Comparison of ENCODE assay signal across 13 cellular contexts in genomic region chr3:13219077-13219901, GRCh38.
DNase-seq lines count a peak whose midpoint lies in the region; ATAC-seq, FAIRE-seq and TF ChIP-seq lines count a peak whose summit lies in the region.
"Had no signal": no experiment of that assay in that cellular context is flagged by ENCODE, and none has a peak within 500 bp of the region (broad histone marks: within the 10 kb centered on the region; RNA-seq: fewer than 3 reads in every experiment).

No MANE protein-coding gene starts in this region.

- intact Hi-C loops in kidney (cut with DNase I) (no loop called here), psoas muscle (cut with DNase I) (loop anchor here in 1 of 2 donors (5.0 kb wide), 2 partner anchors 127 to 433 kb away; no protein-coding TSS in a partner anchor)

- ATAC-seq in RWPE2 (ENCODE audit: low read depth), result no peak
- peak; percentile 76 to 91 (median 83) for ATAC-seq in psoas muscle
- ATAC-seq in GM18505 (IDR thresholded peaks at IDR 0.05; ENCODE audit: unreplicated experiment), result no peak

- WGBS in psoas muscle, 3 donors, result 61 to 69% (median 64%) methylated on average over 20 of the region's 20 CpGs

- peaks cover 10% of the 10 kb centered on the region for H3K4me1 ChIP-seq in RWPE2 (ENCODE audit: insufficient read depth, poor library complexity, severe bottlenecking)
- no peaks in the 10 kb centered on the region for H3K4me1 ChIP-seq in kidney (ENCODE audit: control insufficient read depth in 1 of 2, insufficient read depth in 1 of 2, low read depth in 1 of 2, low read length in 2 of 2)
- no peaks in the 10 kb centered on the region for H3K4me1 ChIP-seq in psoas muscle

- no peak overlapping the region for H3K9ac ChIP-seq in kidney (ENCODE audit: low read length in 2 of 2)
- H3K9ac ChIP-seq: BLaER1 treated with 17β-estradiol and CSF1 and Interleukin-3, amounts not matched to agents 10 nM and 100 nM had no signal

- DNase-seq in DMS79 treated with DMSO at 0.1 percent for 48 hours (lab: John Stamatoyannopoulos, UW) (peak; percentile 54), RWPE2 (ENCODE audit: low spot score) (no peak), kidney (peak; percentile 45), psoas muscle (peak; percentile 45 to 67), NOMO-1 treated with dmso at 0.1 percent for 144 hours (lab: John Stamatoyannopoulos, UW; ENCODE audit: unreplicated experiment) (no peak)
- no peak for DNase-seq in activated CD4-positive, alpha-beta T cell treated with anti-CD3 and anti-CD28 coated beads, Interleukin-2, amount 50 U/mL, for 4 hours
- DNase-seq: EL, HCEC 1CT, NCI-H1436, NCI-H2029 treated with DMSO at 0.1 percent for 48 hours, NCI-H510A treated with DMSO at 0.1 percent for 48 hours had no signal

- H3K36me3 ChIP-seq in RWPE2 (ENCODE audit: low read depth) (no peaks in the 10 kb centered on the region), kidney (ENCODE audit: control insufficient read depth in 1 of 2, insufficient read depth in 2 of 2, low read length in 2 of 2) (no peaks in the 10 kb centered on the region), psoas muscle (ENCODE audit: insufficient read depth in 1 of 2, low read depth in 1 of 2) (no peaks in the 10 kb centered on the region)
- H3K36me3 ChIP-seq: BLaER1 treated with 17β-estradiol and CSF1 and Interleukin-3, amounts not matched to agents 10 nM and 100 nM had no signal

- no peaks in the 10 kb centered on the region for H3K9me3 ChIP-seq in RWPE2 (ENCODE audit: severe bottlenecking)
- H3K9me3 ChIP-seq in kidney (ENCODE audit: control insufficient read depth in 1 of 2, low read length in 2 of 2), result no peaks in the 10 kb centered on the region
- H3K9me3 ChIP-seq in psoas muscle, result no peaks in the 10 kb centered on the region
- H3K9me3 ChIP-seq: BLaER1 treated with 17β-estradiol and CSF1 and Interleukin-3, amounts not matched to agents 10 nM and 100 nM had no signal

- no peak overlapping the region for H3K4me3 ChIP-seq in RWPE2 (ENCODE audit: severe bottlenecking)
- no peak overlapping the region for H3K4me3 ChIP-seq in kidney (ENCODE audit: low read length in 2 of 2)
- no peak overlapping the region for H3K4me3 ChIP-seq in psoas muscle
- H3K4me3 ChIP-seq: BLaER1 treated with 17β-estradiol and CSF1 and Interleukin-3, amounts not matched to agents 10 nM and 100 nM had no signal

- no peak for FAIRE-seq in kidney (lab: Jason Lieb, UNC)

- TF ChIP-seq POLR2A in GM18505 (IDR thresholded peaks at IDR 0.05; ENCODE audit: borderline replicate concordance, extremely low read depth, insufficient read depth, insufficient read length), result no peak

- no peaks in the 10 kb centered on the region for H3K27me3 ChIP-seq in RWPE2 (ENCODE audit: insufficient read depth, poor library complexity, severe bottlenecking)
- H3K27me3 ChIP-seq in psoas muscle (ENCODE audit: insufficient read depth in 3 of 3, low read length in 2 of 3), result no peaks in the 10 kb centered on the region

- TF ChIP-seq CTCF in RWPE2 (IDR thresholded peaks at IDR 0.05; ENCODE audit: poor library complexity, severe bottlenecking) (no peak), kidney (IDR thresholded peaks at IDR 0.05; ENCODE audit: borderline replicate concordance, extremely low read depth, insufficient read depth) (no peak), psoas muscle (IDR thresholded peaks at IDR 0.05) (no peak)

- peak overlapping the region; percentile 37 for H3K27ac ChIP-seq in RWPE2 (ENCODE audit: poor library complexity, severe bottlenecking)
- H3K27ac ChIP-seq in kidney (ENCODE audit: low read depth in 2 of 2, low read length in 2 of 2), result no peak overlapping the region
- no peak overlapping the region for H3K27ac ChIP-seq in psoas muscle
- H3K27ac ChIP-seq: BLaER1 treated with 17β-estradiol and CSF1 and Interleukin-3, amounts not matched to agents 10 nM and 100 nM had no signal

Comparison
In these comparisons a context has a peak if more than half of its experiments do, and no peak if none do; other contexts are left out.
1. DNase-seq: peak in DMS79 treated with DMSO at 0.1 percent for 48 hours (single experiment), kidney (single experiment) and psoas muscle (2 of 2); none in RWPE2 (single experiment), NOMO-1 treated with dmso at 0.1 percent for 144 hours (single experiment) and activated CD4-positive, alpha-beta T cell treated with anti-CD3 and anti-CD28 coated beads, Interleukin-2, amount 50 U/mL, for 4 hours (0 of 2).
2. ATAC-seq: peak in psoas muscle (4 of 4); none in RWPE2 (single experiment) and GM18505 (single experiment).